Comparison of ENCODE assay signal across 26 cellular contexts in the genomic region with DNA sequence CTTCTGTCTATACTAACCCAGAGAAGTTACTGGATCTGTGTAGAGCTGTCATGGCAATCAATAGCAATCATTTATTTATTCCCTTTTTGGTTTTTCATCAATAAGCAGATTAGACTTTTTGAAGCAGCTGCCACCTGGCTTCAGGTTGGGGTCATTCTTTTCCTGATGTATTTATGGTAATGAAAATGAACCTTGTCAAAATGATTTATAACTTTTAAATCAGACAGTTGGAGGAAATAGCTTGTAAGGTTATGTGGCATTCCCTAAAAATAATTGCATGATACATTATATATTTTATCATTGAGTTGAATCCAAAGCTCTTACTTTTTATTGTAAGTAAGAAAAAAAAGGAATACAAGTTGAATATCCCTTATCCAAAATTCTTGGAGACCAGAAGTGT. TPM values are rescaled to one million over a fixed set of nuclear protein-coding genes. Genes with fewer than 3 reads are reported as not detected.
DNase-seq lines count a peak whose midpoint lies in the region; TF ChIP-seq lines count a peak whose summit lies in the region.
"Had no signal": no experiment of that assay in that cellular context is flagged by ENCODE, and none has a peak within 500 bp of the region (broad histone marks: within the 10 kb centered on the region; RNA-seq: fewer than 3 reads in every experiment).

No MANE protein-coding gene starts in this region.

- no peak for DNase-seq in T-helper 2 cell treated with Interferon-gamma antibody and Interleukin-4, amounts not matched to agents 5 μg/mL and 100 μg/mL, for 36 hours (ENCODE audit: low spot score)
- DNase-seq in T-helper 2 cell, result no peak
- DNase-seq in NCI-H69 (lab: John Stamatoyannopoulos, UW), result peak; percentile 18
- DNase-seq in endodermal cell, result no peak
- no peak for DNase-seq in smooth muscle cell (lab: John Stamatoyannopoulos, UW; ENCODE audit: unreplicated experiment)
- no peak for DNase-seq in CD4-positive, alpha-beta memory T cell
- DNase-seq in DMS 273 (lab: John Stamatoyannopoulos, UW; ENCODE audit: unreplicated experiment), result no peak
- DNase-seq in OCI-M2 (lab: John Stamatoyannopoulos, UW; ENCODE audit: unreplicated experiment), result no peak
- DNase-seq: 8988T; activated CD4-positive, alpha-beta T cell treated with anti-CD3 and anti-CD28 coated beads for 1 hour; activated CD8-positive, alpha-beta T cell treated with anti-CD3 and anti-CD28 coated beads, Interleukin-2, amount 10 ng/mL, durations not matched to agents 7 days and 5 days; activated gamma-delta T cell; body of pancreas; DMS79; erythroblast; hypothalamus; Kasumi-1; left ventricle myocardium superior; NCI-H2107; NCI-H446 treated with DMSO at 0.1 percent for 48 hours; sigmoid colon; stimulated activated CD8-positive, alpha-beta memory T cell treated with anti-CD3 and anti-CD28 coated beads, Interleukin-4, amount 100 ng/mL, for 48 hours; T-helper 1 cell; trophoblast cell had no signal

- H3K9me3 ChIP-seq in endodermal cell (ENCODE audit: control insufficient read depth, low read length) (no peaks in the 10 kb centered on the region), smooth muscle cell (replicated peaks; ENCODE audit: low read depth) (no peaks in the 10 kb centered on the region)
- H3K9me3 ChIP-seq in CD4-positive, alpha-beta memory T cell (ENCODE audit: control insufficient read depth in 1 of 2, low read length in 2 of 2), result no peaks in the 10 kb centered on the region
- H3K9me3 ChIP-seq: body of pancreas, sigmoid colon, SJCRH30 had no signal

- H3K4me1 ChIP-seq in endodermal cell (ENCODE audit: control insufficient read depth, insufficient read depth, low read length) (peaks cover 33% of the 10 kb centered on the region), smooth muscle cell (ENCODE audit: low read depth) (peaks cover 23% of the 10 kb centered on the region)
- H3K4me1 ChIP-seq in CD4-positive, alpha-beta memory T cell (ENCODE audit: insufficient read depth, low read length), result peaks cover 98% of the 10 kb centered on the region

- intact Hi-C loops in CD4-positive, alpha-beta memory T cell (cut with micrococcal nuclease), result loop anchor here (1.0 kb wide), 1 partner anchor 8 kb away; no protein-coding TSS in a partner anchor

- H4K20me1 ChIP-seq in smooth muscle cell (ENCODE audit: low read depth), result peaks cover 90% of the 10 kb centered on the region

- H3F3A ChIP-seq in smooth muscle cell (ENCODE audit: low read depth), result peaks cover 13% of the 10 kb centered on the region

- no peak overlapping the region for H3K27ac ChIP-seq in endodermal cell (ENCODE audit: low read depth, low read length)
- H3K27ac ChIP-seq in smooth muscle cell (ENCODE audit: low read depth), result peak overlapping the region; percentile 94
- no peak overlapping the region for H3K27ac ChIP-seq in CD4-positive, alpha-beta memory T cell (ENCODE audit: low read depth, low read length)
- H3K27ac ChIP-seq: body of pancreas, sigmoid colon, SJCRH30 had no signal

- H3K4me3 Mint-ChIP-seq in T-helper 2 cell treated with Interferon-gamma antibody and Interleukin-4, amounts not matched to agents 5 μg/mL and 100 μg/mL, for 36 hours, result peak overlapping the region; percentile 36
- no peak overlapping the region for H3K4me3 Mint-ChIP-seq in endodermal cell
- peak overlapping the region in 1 of 8 donors; percentile 41 for H3K4me3 Mint-ChIP-seq in CD4-positive, alpha-beta memory T cell
- H3K4me3 Mint-ChIP-seq: activated CD8-positive, alpha-beta T cell treated with anti-CD3 and anti-CD28 coated beads, Interleukin-2, amount 10 ng/mL, durations not matched to agents 7 days and 5 days had no signal

- peak overlapping the region; percentile 76 for H3K4me2 ChIP-seq in smooth muscle cell

- peak overlapping the region; percentile 66 for H3K4me3 ChIP-seq in endodermal cell (ENCODE audit: low read length)
- H3K4me3 ChIP-seq in smooth muscle cell, result no peak overlapping the region
- H3K4me3 ChIP-seq in CD4-positive, alpha-beta memory T cell (ENCODE audit: low read length in 2 of 2), result no peak overlapping the region
- H3K4me3 ChIP-seq: body of pancreas, sigmoid colon, SJCRH30 had no signal

- H2AFZ ChIP-seq in smooth muscle cell (ENCODE audit: low read depth), result no peak overlapping the region

- POLR2A ChIA-PET in CD4-positive, alpha-beta memory T cell (lab: Charles Lee; ENCODE audit: partially characterized antibody), result interaction anchor here (0.8 to 1.6 kb wide), 8 partner anchors 9 to 492 kb away, joined by 3 to 14 read pairs (median 3); a partner anchor contains a TSS

- TF ChIP-seq CTCF in endodermal cell (conservative IDR thresholded peaks at IDR 0.05) (no peak), smooth muscle cell (IDR thresholded peaks at IDR 0.05; ENCODE audit: borderline replicate concordance, insufficient read depth, poor library complexity, severe bottlenecking) (no peak)

- peak overlapping the region; percentile 44 for H3K9ac ChIP-seq in endodermal cell (ENCODE audit: extremely low read depth, low read length, poor library complexity, severe bottlenecking)
- peak overlapping the region; percentile 91 for H3K9ac ChIP-seq in smooth muscle cell (ENCODE audit: low read depth)

- H3K79me2 ChIP-seq in smooth muscle cell (ENCODE audit: low read depth), result peaks cover 91% of the 10 kb centered on the region

- H3K27me3 Mint-ChIP-seq in T-helper 2 cell treated with Interferon-gamma antibody and Interleukin-4, amounts not matched to agents 5 μg/mL and 100 μg/mL, for 36 hours (ENCODE audit: low read depth), result no peaks in the 10 kb centered on the region
- H3K27me3 Mint-ChIP-seq in endodermal cell (ENCODE audit: insufficient read depth), result no peaks in the 10 kb centered on the region
- no peaks in the 10 kb centered on the region for H3K27me3 Mint-ChIP-seq in CD4-positive, alpha-beta memory T cell

- H3K27me3 ChIP-seq in endodermal cell (ENCODE audit: control insufficient read depth, insufficient read depth, low read length, poor library complexity, severe bottlenecking) (no peaks in the 10 kb centered on the region), smooth muscle cell (ENCODE audit: low read depth) (no peaks in the 10 kb centered on the region)
- no peaks in the 10 kb centered on the region for H3K27me3 ChIP-seq in CD4-positive, alpha-beta memory T cell (ENCODE audit: insufficient read depth, low read length)
- H3K27me3 ChIP-seq: body of pancreas, sigmoid colon, SJCRH30 had no signal

- H3K36me3 ChIP-seq in endodermal cell (ENCODE audit: control insufficient read depth, insufficient read depth, low read length) (peaks cover 68% of the 10 kb centered on the region), smooth muscle cell (ENCODE audit: low read depth) (no peaks in the 10 kb centered on the region)
- H3K36me3 ChIP-seq in CD4-positive, alpha-beta memory T cell (ENCODE audit: insufficient read depth, low read length), result peaks cover 10% of the 10 kb centered on the region

- no peaks in the 10 kb centered on the region for H3K9me3 Mint-ChIP-seq in T-helper 2 cell treated with Interferon-gamma antibody and Interleukin-4, amounts not matched to agents 5 μg/mL and 100 μg/mL, for 36 hours
- H3K9me3 Mint-ChIP-seq in endodermal cell, result no peaks in the 10 kb centered on the region
- no peaks in the 10 kb centered on the region for H3K9me3 Mint-ChIP-seq in CD4-positive, alpha-beta memory T cell
- H3K9me3 Mint-ChIP-seq: nephron had no signal

- H3K4me1 Mint-ChIP-seq in T-helper 2 cell treated with Interferon-gamma antibody and Interleukin-4, amounts not matched to agents 5 μg/mL and 100 μg/mL, for 36 hours (ENCODE audit: low read depth), result peaks cover 65% of the 10 kb centered on the region
- H3K4me1 Mint-ChIP-seq in endodermal cell, result peaks cover 72% of the 10 kb centered on the region
- peaks cover 61 to 90% (median 79%) of the 10 kb centered on the region in 4 donors for H3K4me1 Mint-ChIP-seq in CD4-positive, alpha-beta memory T cell

- peaks cover 64% of the 10 kb centered on the region for H3K36me3 Mint-ChIP-seq in T-helper 2 cell treated with Interferon-gamma antibody and Interleukin-4, amounts not matched to agents 5 μg/mL and 100 μg/mL, for 36 hours (ENCODE audit: low read depth)
- peaks cover 27% of the 10 kb centered on the region for H3K36me3 Mint-ChIP-seq in endodermal cell (ENCODE audit: low read depth)
- peaks cover 32 to 47% of the 10 kb centered on the region in 2 donors for H3K36me3 Mint-ChIP-seq in CD4-positive, alpha-beta memory T cell

- H3K27ac Mint-ChIP-seq in T-helper 2 cell treated with Interferon-gamma antibody and Interleukin-4, amounts not matched to agents 5 μg/mL and 100 μg/mL, for 36 hours, result no peak overlapping the region
- no peak overlapping the region for H3K27ac Mint-ChIP-seq in endodermal cell
- no peak overlapping the region for H3K27ac Mint-ChIP-seq in CD4-positive, alpha-beta memory T cell
- H3K27ac Mint-ChIP-seq: activated CD8-positive, alpha-beta T cell treated with anti-CD3 and anti-CD28 coated beads, Interleukin-2, amount 10 ng/mL, durations not matched to agents 7 days and 5 days; nephron had no signal

- CTCF ChIA-PET in CD4-positive, alpha-beta memory T cell (lab: Charles Lee; ENCODE audit: partially characterized antibody), result interaction anchor here (0.7 to 1.8 kb wide), 4 partner anchors 9 to 449 kb away, joined by 3 to 7 read pairs (median 6); a partner anchor contains a TSS

RNA-seq across cellular contexts. Expression of a gene that starts 8.6 kb away (rescaled TPM):
- total RNA-seq in endodermal cell, result 10 to 100 TPM; 27.1 to 34.3 TPM
- 14.8 TPM for polyA plus RNA-seq in endodermal cell (2013, experiment 1 of 2)
- 14.7 TPM for polyA plus RNA-seq in endodermal cell (2013, experiment 2 of 2)
- 65.2 and 88.6 TPM in 2 replicates for total RNA-seq in smooth muscle cell
- polyA plus RNA-seq in smooth muscle cell, result 11.8 and 12.5 TPM in 2 replicates
- 100 to 1,000 TPM; 108 to 119 TPM for total RNA-seq in CD4-positive, alpha-beta memory T cell
- 10 to 100 TPM; 15.1 to 28.1 TPM for polyA plus RNA-seq in CD4-positive, alpha-beta memory T cell
